8 cellular contexts compared by ENCODE assay signal in the genomic region with DNA sequence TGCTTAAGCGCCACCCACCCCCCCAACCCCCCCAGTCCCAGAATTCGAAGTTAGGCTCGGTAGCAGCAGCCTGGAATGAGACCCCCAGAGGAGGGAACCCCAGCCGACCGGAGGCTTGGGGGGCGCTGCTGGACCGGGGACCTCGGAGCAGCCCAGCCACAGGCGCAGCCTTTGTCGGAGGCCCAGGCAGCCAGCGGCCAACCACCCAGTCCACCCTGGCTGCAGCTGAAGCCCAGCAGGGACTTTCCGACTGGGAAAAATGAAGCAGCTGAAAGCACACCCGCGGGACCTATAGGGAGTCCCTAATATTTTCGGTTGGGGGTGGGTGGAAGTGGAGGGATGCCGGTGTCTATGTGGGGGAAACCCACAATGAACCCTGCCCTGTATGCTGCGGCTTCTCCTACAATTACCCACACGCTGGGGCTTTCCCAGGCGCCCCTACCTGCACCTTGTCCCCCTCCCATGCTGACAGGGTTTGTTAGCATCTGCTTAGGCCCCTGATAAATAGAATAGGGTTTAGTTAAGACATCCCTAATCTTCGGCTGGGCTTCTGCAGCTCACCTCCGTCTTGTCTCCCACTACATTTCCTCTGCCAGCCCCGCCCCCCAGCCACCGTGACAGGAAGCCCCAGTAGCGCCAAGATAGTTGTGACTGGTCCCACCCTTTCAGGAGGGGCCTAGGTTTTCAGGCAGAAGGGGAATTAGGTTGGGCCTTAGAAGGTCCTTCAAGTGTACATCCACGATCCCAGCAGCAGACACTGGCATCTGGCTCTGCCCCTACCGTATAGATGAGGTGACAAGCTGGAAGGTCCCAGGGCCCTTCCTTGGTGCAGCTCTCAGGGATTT. TPM values are rescaled to one million over a fixed set of nuclear protein-coding genes. Genes with fewer than 3 reads are reported as not detected.
A peak's percentile ranks its signal among the peaks of the same experiment; 100 is the strongest.
DNase-seq lines count a peak whose midpoint lies in the region; ATAC-seq and TF ChIP-seq lines count a peak whose summit lies in the region.

No MANE protein-coding gene starts in this region.

- DNase-seq in T-cell (peak; percentile 64 to 83 (median 76)), adipocyte (ENCODE audit: low read depth) (peak; percentile 77), right cardiac atrium (peak; percentile 82 to 92 (median 90)), sciatic nerve (ENCODE audit: low spot score) (peak; percentile 85)

- H3K4me1 ChIP-seq in adipocyte (ENCODE audit: control insufficient read depth, insufficient read depth, low read length) (peaks cover 44% of the 10 kb centered on the region), right cardiac atrium (ENCODE audit: control insufficient read depth, insufficient read depth, low read length) (peaks cover 14% of the 10 kb centered on the region)

- H3K27ac ChIP-seq in right cardiac atrium (ENCODE audit: low read length) = peak overlapping the region; percentile 49

- H3K9me3 ChIP-seq in adipocyte (ENCODE audit: control insufficient read depth, low read length) (no peaks in the 10 kb centered on the region), right cardiac atrium (ENCODE audit: control insufficient read depth, low read length) (no peaks in the 10 kb centered on the region)

- POLR2A ChIA-PET in T-cell (lab: Charles Lee) = interaction anchor here in 1 of 2 donors (0.5 kb wide), 1 partner anchor 153 kb away, joined by 7 read pairs; no protein-coding TSS in a partner anchor

- H3K4me3 Mint-ChIP-seq in T-cell = peak overlapping the region; percentile 85 to 91 (median 89)

- peaks cover 23% of the 10 kb centered on the region for H3K36me3 ChIP-seq in adipocyte (ENCODE audit: control insufficient read depth, insufficient read depth, low read length, severe bottlenecking)

- H3K27me3 Mint-ChIP-seq in T-cell = no peaks in the 10 kb centered on the region

- H3K4me3 ChIP-seq in adipocyte (ENCODE audit: low read length) = peak overlapping the region; percentile 83
- peak overlapping the region; percentile 41 for H3K4me3 ChIP-seq in right cardiac atrium (ENCODE audit: low read length)

- CTCF ChIA-PET in T-cell (lab: Charles Lee) = interaction anchor here in 1 of 2 donors (0.7 to 1.2 kb wide), 4 partner anchors 47 to 806 kb away, joined by 3 to 5 read pairs (median 4); no protein-coding TSS in a partner anchor

- WGBS in right cardiac atrium = 1% methylated on average over 26 of the region's 26 CpGs

- H3K27me3 ChIP-seq in adipocyte (replicated peaks; ENCODE audit: control insufficient read depth, insufficient read depth, low read length) (no peaks in the 10 kb centered on the region), right cardiac atrium (ENCODE audit: control insufficient read depth, insufficient read depth) (no peaks in the 10 kb centered on the region)

- TF ChIP-seq CTCF in GM12873 (IDR thresholded peaks at IDR 0.05; ENCODE audit: insufficient read depth, low read depth, low read length, missing control alignments) = peak; percentile 7

- H3K9me3 Mint-ChIP-seq in T-cell = no peaks in the 10 kb centered on the region

- H3K27ac Mint-ChIP-seq in T-cell = peak overlapping the region; percentile 89 to 93

- H3K9ac ChIP-seq in adipocyte (ENCODE audit: low read length) = peak overlapping the region; percentile 75

- H3K4me1 Mint-ChIP-seq in T-cell = peaks cover 58 to 74% (median 58%) of the 10 kb centered on the region in 3 donors

- intact Hi-C loops in right cardiac atrium (cut with DNase I) = no loop called here
- intact Hi-C loops in sciatic nerve (cut with DNase I) = no loop called here

- peaks cover 4% of the 10 kb centered on the region for H3K36me3 Mint-ChIP-seq in T-cell

- peak; percentile 34 for ATAC-seq in HG03175 (IDR thresholded peaks at IDR 0.05; ENCODE audit: unreplicated experiment)
- peak; percentile 66 to 75 (median 70) for ATAC-seq in T-cell (replicated peaks in 1 of 4)
- ATAC-seq in right cardiac atrium = peak; percentile 51 to 61
- ATAC-seq in sciatic nerve = peak; percentile 51
- ATAC-seq in GM21381 (IDR thresholded peaks at IDR 0.05; ENCODE audit: unreplicated experiment) = no peak
- ATAC-seq in HG02885 (IDR thresholded peaks at IDR 0.05; ENCODE audit: poor library complexity, unreplicated experiment) = no peak

RNA-seq across cellular contexts. Expression of a gene that starts 0.8 kb away (rescaled TPM):
- total RNA-seq in T-cell = 1 to 10 TPM; 6.5 to 9.0 (median 6.8) TPM
- total RNA-seq in right cardiac atrium = 10 to 100 TPM in 3 of 4 donors, 1 to 10 TPM in 1; 8.0 to 18.4 (median 14.5) TPM
- 26.9 TPM for polyA plus RNA-seq in right cardiac atrium
- 3.7 TPM for total RNA-seq in sciatic nerve

RNA-seq across cellular contexts. Expression of a gene that starts 4.2 kb away (rescaled TPM):
- total RNA-seq in T-cell = 1 to 10 TPM; 1.3 to 3.6 (median 2.3) TPM
- total RNA-seq in right cardiac atrium = 1 to 10 TPM in 3 of 4 donors, under 1 TPM in 1; 0.81 to 1.5 (median 1.5) TPM
- polyA plus RNA-seq in right cardiac atrium = 1.00 TPM
- total RNA-seq in sciatic nerve = 1.1 TPM

RNA-seq across cellular contexts. Expression of a gene that starts 7.7 kb away (rescaled TPM):
- total RNA-seq in T-cell (under 1 TPM in 1 of 5 donors, not detected in 4; 0.18 TPM), right cardiac atrium (not detected), sciatic nerve (not detected)
- polyA plus RNA-seq in right cardiac atrium = 0.05 TPM

RNA-seq across cellular contexts. Expression of a gene that starts 20.9 kb away (rescaled TPM):
- total RNA-seq in T-cell = 10 to 100 TPM; 14.0 to 29.6 (median 26.0) TPM
- 10 to 100 TPM in 3 of 4 donors, 1 to 10 TPM in 1; 9.1 to 14.4 (median 13.9) TPM for total RNA-seq in right cardiac atrium
- polyA plus RNA-seq in right cardiac atrium = 13.6 TPM
- 27.0 TPM for total RNA-seq in sciatic nerve

RNA-seq across cellular contexts. Expression of a gene that starts 21.0 kb away (rescaled TPM):
- total RNA-seq in T-cell = 100 to 1,000 TPM in 2 of 5 donors, 10 to 100 TPM in 3; 94.9 to 117 (median 98.4) TPM
- total RNA-seq in right cardiac atrium = 100 to 1,000 TPM in 1 of 4 donors, 10 to 100 TPM in 3; 99.2 to 104 (median 99.8) TPM
- 127 TPM for polyA plus RNA-seq in right cardiac atrium
- 92.3 TPM for total RNA-seq in sciatic nerve

Comparison
In these comparisons a context has a peak if more than half of its experiments do, and no peak if none do; other contexts are left out.
1. ATAC-seq: peak in HG03175 (single experiment), T-cell (4 of 4), right cardiac atrium (2 of 2) and sciatic nerve (single experiment); none in GM21381 (single experiment) and HG02885 (single experiment).
2. Peak in every context shown above with its lines, with median percentiles within 50 percentile points of each other: DNase-seq.